ENCODE assay signal across 26 cellular contexts in the genomic region with DNA sequence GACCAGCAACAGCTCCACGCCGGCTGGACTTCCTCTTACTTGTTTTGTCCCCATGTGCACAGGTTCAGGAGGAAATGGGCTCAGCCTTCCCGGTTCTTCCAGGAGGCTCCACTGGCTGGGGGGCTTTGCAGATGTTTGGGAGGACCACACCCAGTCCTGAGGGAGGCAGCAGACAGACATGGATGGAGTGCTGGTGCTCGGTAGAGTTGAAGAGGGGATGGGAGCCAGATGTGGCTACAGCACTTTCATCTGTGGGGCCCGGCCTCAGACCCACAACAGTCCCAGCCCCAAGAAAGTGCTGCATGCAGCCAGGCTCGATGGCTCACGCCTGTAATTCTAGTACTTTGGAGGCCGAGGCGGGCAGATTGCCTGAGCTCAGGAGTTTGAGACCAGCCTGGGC.
"Had no signal": no experiment of that assay in that cellular context is flagged by ENCODE, and none has a peak within 500 bp of the region (broad histone marks: within the 10 kb centered on the region; RNA-seq: fewer than 3 reads in every experiment).

No MANE protein-coding gene starts in this region.

- H3K27ac ChIP-seq: hepatocyte, left ventricle myocardium inferior, psoas muscle, spleen, testis, upper lobe of right lung, vagina had no signal

- H3K9me3 ChIP-seq: left ventricle myocardium inferior, psoas muscle, spleen, testis, tibial nerve, upper lobe of right lung, vagina had no signal

- H3K4me3 Mint-ChIP-seq: endodermal cell; naive B cell; nephron; stimulated activated memory B cell treated with anti-CD40 and anti-IgM and Interleukin-4, amounts not matched to agents 10 μg/mL and 1 μg/mL and 100 μg/mL, for 72 hours; stimulated activated naive CD8-positive, alpha-beta T cell treated with anti-CD3 and anti-CD28 coated beads, Interleukin-15, Interleukin-2, amounts not matched to agents 100 ng/mL and 50 ng/mL, for 24 hours had no signal

- ATAC-seq: sciatic nerve; stimulated activated memory B cell treated with anti-CD40 and anti-IgM and Interleukin-4, amounts not matched to agents 10 μg/mL and 1 μg/mL and 100 μg/mL, for 72 hours had no signal

- H3K27me3 ChIP-seq: hepatocyte, spleen, testis, tibial nerve, upper lobe of right lung, vagina had no signal

- H3K27ac Mint-ChIP-seq: endodermal cell; nephron; stimulated activated memory B cell treated with anti-CD40 and anti-IgM and Interleukin-4, amounts not matched to agents 10 μg/mL and 1 μg/mL and 100 μg/mL, for 72 hours; stimulated activated naive CD8-positive, alpha-beta T cell treated with anti-CD3 and anti-CD28 coated beads, Interleukin-15, Interleukin-2, amounts not matched to agents 100 ng/mL and 50 ng/mL, for 24 hours had no signal

- H3K79me2 ChIP-seq: hepatocyte had no signal

- DNase-seq: effector CD4-positive, alpha-beta T cell; foreskin melanocyte; head of caudate nucleus; kidney; left cardiac atrium; left ventricle myocardium inferior; mesenchymal stem cell; naive B cell; psoas muscle; retina; spleen; stimulated activated CD4-positive, alpha-beta T cell treated with anti-CD3 and anti-CD28 coated beads, Interleukin-15, amount 100 ng/mL, for 24 hours; stimulated activated CD4-positive, alpha-beta T cell treated with anti-CD3 and anti-CD28 coated beads, Interleukin-1b, Interleukin-23, amount 100 ng/mL, for 48 hours; stimulated activated CD4-positive, alpha-beta T cell treated with anti-CD3 and anti-CD28 coated beads, Interleukin-4, amount 100 ng/mL, for 24 hours; testis; upper lobe of right lung had no signal

- H3K4me3 ChIP-seq: hepatocyte, left ventricle myocardium inferior, lung, psoas muscle, spleen, testis, tibial nerve, upper lobe of right lung, vagina had no signal

- H3K4me1 ChIP-seq: psoas muscle, testis, tibial nerve, upper lobe of right lung, vagina had no signal

- FAIRE-seq: endothelial cell of umbilical vein, kidney had no signal

- H3K9me3 Mint-ChIP-seq: endodermal cell; naive B cell; nephron; stimulated activated memory B cell treated with anti-CD40 and anti-IgM and Interleukin-4, amounts not matched to agents 10 μg/mL and 1 μg/mL and 100 μg/mL, for 72 hours; stimulated activated naive CD8-positive, alpha-beta T cell treated with anti-CD3 and anti-CD28 coated beads, Interleukin-15, Interleukin-2, amounts not matched to agents 100 ng/mL and 50 ng/mL, for 24 hours had no signal

- H3K27me3 Mint-ChIP-seq: naive B cell; stimulated activated memory B cell treated with anti-CD40 and anti-IgM and Interleukin-4, amounts not matched to agents 10 μg/mL and 1 μg/mL and 100 μg/mL, for 72 hours; stimulated activated naive CD8-positive, alpha-beta T cell treated with anti-CD3 and anti-CD28 coated beads, Interleukin-15, Interleukin-2, amounts not matched to agents 100 ng/mL and 50 ng/mL, for 24 hours had no signal

- H2AFZ ChIP-seq: hepatocyte had no signal

- H3K4me2 ChIP-seq: hepatocyte had no signal

- H3K4me1 Mint-ChIP-seq: endodermal cell, nephron had no signal
